1 cellular context compared by ENCODE assay signal in genomic region chr15:58770857-58771620, GRCh38.
A peak's percentile ranks its signal among the peaks of the same experiment; 100 is the strongest.
TF ChIP-seq lines count a peak whose summit lies in the region.

TSS of gene MINDY2 (plus strand) at chr15:58771302. CDS start at chr15:58771396, 94 bp downstream.

TF ChIP-seq in K562, 482 proteins besides CTCF, POLR2A, EP300 and RAD21 (continued from another document and continues in another):
- TF ChIP-seq MGA (IDR thresholded peaks at IDR 0.05) (peak; percentile 76), PREB (CRISPR knock-in tag; IDR thresholded peaks at IDR 0.05) (no peak), TBL1XR1 (IDR thresholded peaks at IDR 0.05; ENCODE audit: low read length in 2 of 2) (peak; percentile 23 to 48; a peak in 3 of 4 replicates), MAZ (CRISPR knock-in tag; conservative IDR thresholded peaks at IDR 0.05 in 1 of 2, IDR thresholded peaks at IDR 0.05 in 1 of 2) (peak; percentile 67 to 71; a peak in 3 of 4 replicates), ZNF444 (CRISPR knock-in tag; IDR thresholded peaks at IDR 0.05) (no peak), KAT7 (CRISPR knock-in tag; IDR thresholded peaks at IDR 0.05; ENCODE audit: borderline replicate concordance) (no peak), ETV6 (IDR thresholded peaks at IDR 0.05; ENCODE audit: borderline replicate concordance in 1 of 2, low read depth in 2 of 2, low read length in 1 of 2) (no peak), ETV6 (CRISPR knock-in tag; IDR thresholded peaks at IDR 0.05; ENCODE audit: borderline replicate concordance) (no peak), E2F8 (IDR thresholded peaks at IDR 0.05; ENCODE audit: low read depth, partially characterized antibody) (peak; percentile 80), CXXC5 (CRISPR knock-in tag; IDR thresholded peaks at IDR 0.05) (peak; percentile 92), MED1 (CRISPR knock-in tag; IDR thresholded peaks at IDR 0.05; ENCODE audit: borderline replicate concordance) (no peak), SNRNP70 (optimal IDR thresholded peaks at IDR 0.05; ENCODE audit: low read depth, low read length) (no peak), ZBTB5 (IDR thresholded peaks at IDR 0.05) (no peak), ILF3 (IDR thresholded peaks at IDR 0.05; ENCODE audit: borderline replicate concordance) (no peak; the same call in 1 of the 2 replicates), ZNF41 (CRISPR knock-in tag; conservative IDR thresholded peaks at IDR 0.05) (0 out of 2 replicates have a peak, but pooled peaks have one; percentile 20), DMBX1 (CRISPR knock-in tag; IDR thresholded peaks at IDR 0.05; ENCODE audit: borderline replicate concordance) (peak; percentile 51), ZSCAN32 (CRISPR knock-in tag; IDR thresholded peaks at IDR 0.05) (peak; percentile 56; the same call in 1 of the 2 replicates), PCBP2 (IDR thresholded peaks at IDR 0.05; ENCODE audit: low read depth, low read length, poor library complexity, severe bottlenecking) (no peak), PHB (CRISPR knock-in tag; IDR thresholded peaks at IDR 0.05) (peak; percentile 85; the same call in 1 of the 2 replicates), GMEB1 (CRISPR knock-in tag; IDR thresholded peaks at IDR 0.05) (peak; percentile 81), SAFB2 (IDR thresholded peaks at IDR 0.05; ENCODE audit: borderline replicate concordance, low read depth, low read length, severe bottlenecking) (no peak), ARID3B (CRISPR knock-in tag; IDR thresholded peaks at IDR 0.05; ENCODE audit: borderline replicate concordance) (0 out of 2 replicates have a peak, but pooled peaks have one; percentile 42), KDM4B (IDR thresholded peaks at IDR 0.05; ENCODE audit: borderline replicate concordance in 2 of 2, low read depth in 1 of 2) (peak in 1 of 2 experiments; percentile 60; a peak in 1 of 4 replicates), RBM34 (IDR thresholded peaks at IDR 0.05; ENCODE audit: borderline replicate concordance, insufficient read depth, low read length) (peak; percentile 72; the same call in 1 of the 2 replicates), MXD1 (CRISPR knock-in tag; IDR thresholded peaks at IDR 0.05; ENCODE audit: borderline replicate concordance, poor library complexity, severe bottlenecking) (peak; percentile 38), NR2C1 (IDR thresholded peaks at IDR 0.05) (peak; percentile 52; the same call in 1 of the 2 replicates), NR2C1 (tag; IDR thresholded peaks at IDR 0.05) (no peak), ZNF589 (CRISPR knock-in tag; IDR thresholded peaks at IDR 0.05; ENCODE audit: low read depth) (peak; percentile 66; the same call in 1 of the 2 replicates), ZNF655 (CRISPR knock-in tag; IDR thresholded peaks at IDR 0.05) (no peak)
